Comparison of ENCODE assay signal across 13 cellular contexts in genomic region chr3:118809696-118810498, GRCh38.
DNase-seq lines count a peak whose midpoint lies in the region; ATAC-seq and TF ChIP-seq lines count a peak whose summit lies in the region.
"Had no signal": no experiment of that assay in that cellular context is flagged by ENCODE, and none has a peak within 500 bp of the region (broad histone marks: within the 10 kb centered on the region; RNA-seq: fewer than 3 reads in every experiment).

No MANE protein-coding gene starts in this region.

- H3K79me1 ChIP-seq in neuronal stem cell (ENCODE audit: low read depth, low read length): no peaks in the 10 kb centered on the region

- no peak overlapping the region for H3K27ac ChIP-seq in neuronal stem cell (replicated peaks; ENCODE audit: low read length)
- H3K27ac ChIP-seq: uterus had no signal

- no peaks in the 10 kb centered on the region for H3K27me3 ChIP-seq in neuronal stem cell (ENCODE audit: control insufficient read depth in 3 of 3, insufficient read depth in 3 of 3, low read depth in 1 of 3, low read length in 3 of 3)
- H3K27me3 ChIP-seq: uterus had no signal

- no peak overlapping the region for H4K8ac ChIP-seq in neuronal stem cell (ENCODE audit: low read depth, low read length)

- no peak overlapping the region for H3K14ac ChIP-seq in neuronal stem cell (ENCODE audit: low read length)

- ATAC-seq in GM18873 (IDR thresholded peaks at IDR 0.05; ENCODE audit: low FRiP score, unreplicated experiment): peak; percentile 58
- ATAC-seq in HG02571 (IDR thresholded peaks at IDR 0.05; ENCODE audit: unreplicated experiment): peak; percentile 45
- peak; percentile 46 for ATAC-seq in HG03439 (IDR thresholded peaks at IDR 0.05; ENCODE audit: unreplicated experiment)

- no peak overlapping the region for H2BK15ac ChIP-seq in neuronal stem cell (ENCODE audit: low read length)

- TF ChIP-seq CTCF in GM12864 (IDR thresholded peaks at IDR 0.05; ENCODE audit: low read depth, low read length, missing control alignments): no peak

- peaks cover 0 to 3% of the 10 kb centered on the region in 2 donors for H3K4me1 ChIP-seq in neuronal stem cell (ENCODE audit: control insufficient read depth in 2 of 2, insufficient read depth in 1 of 2, low read depth in 1 of 2, low read length in 2 of 2)
- H3K4me1 ChIP-seq: uterus had no signal

- no peaks in the 10 kb centered on the region for H3K36me3 ChIP-seq in neuronal stem cell (replicated peaks in 1 of 2; ENCODE audit: control insufficient read depth in 2 of 2, insufficient read depth in 2 of 2, low read length in 2 of 2)
- H3K36me3 ChIP-seq: uterus had no signal

- no peak overlapping the region for H3K4ac ChIP-seq in neuronal stem cell (ENCODE audit: low read length)

- no peak overlapping the region for H3K9ac ChIP-seq in neuronal stem cell (ENCODE audit: low read depth, low read length, poor library complexity)

- no peak overlapping the region for H2AK5ac ChIP-seq in neuronal stem cell (ENCODE audit: low read depth, low read length)

- no peak overlapping the region for H2AFZ ChIP-seq in neuronal stem cell (ENCODE audit: low read length)

- H2BK120ac ChIP-seq in neuronal stem cell (ENCODE audit: low read depth, low read length): no peak overlapping the region

- WGBS in neuronal stem cell (ENCODE audit: extremely low coverage in 2 of 2, insufficient read length in 2 of 2, insufficient replicate concordance in 1 of 2), 2 donors: no CpG with 5 or more reads among the region's 9 CpGs

- H2BK5ac ChIP-seq in neuronal stem cell (ENCODE audit: low read length): no peak overlapping the region

- no peak overlapping the region for H4K91ac ChIP-seq in neuronal stem cell (ENCODE audit: low read depth, low read length, poor library complexity)

- peak; percentile 33 for DNase-seq in GM12864 (ENCODE audit: low read depth)
- DNase-seq in neuronal stem cell (ENCODE audit: low spot score): no peak
- no peak for DNase-seq in activated effector memory CD4-positive, alpha-beta T cell treated with Interleukin-2 at 50 U/mL for 16 hours
- DNase-seq in NCI-H187 (lab: John Stamatoyannopoulos, UW): no peak
- DNase-seq in NCI-H526 treated with DMSO at 0.1 percent for 48 hours (lab: John Stamatoyannopoulos, UW): no peak
- DNase-seq: amniotic stem cell, dermis blood vessel endothelial cell, naive B cell, NCI-H1694 treated with DMSO at 0.1 percent for 48 hours, uterus had no signal

- no peak overlapping the region for H2BK12ac ChIP-seq in neuronal stem cell (ENCODE audit: low read length)

- no peaks in the 10 kb centered on the region for H3K9me3 ChIP-seq in neuronal stem cell (replicated peaks in 1 of 2; ENCODE audit: control insufficient read depth in 2 of 2, insufficient read depth in 1 of 2, low read depth in 1 of 2, low read length in 2 of 2)
- H3K9me3 ChIP-seq: uterus had no signal

- no peak overlapping the region for H3K4me2 ChIP-seq in neuronal stem cell (ENCODE audit: insufficient read depth, low read length, poor library complexity, severe bottlenecking)

- no peak overlapping the region for H3K18ac ChIP-seq in neuronal stem cell (ENCODE audit: low read length)

- no peak overlapping the region for H3K23ac ChIP-seq in neuronal stem cell (ENCODE audit: low read depth, low read length, poor library complexity)

- peak overlapping the region; percentile 47 for H3K4me3 ChIP-seq in GM12864 (ENCODE audit: low read depth, low read length)
- no peak overlapping the region for H3K4me3 ChIP-seq in neuronal stem cell (ENCODE audit: low read length in 2 of 2)
- H3K4me3 ChIP-seq: uterus had no signal
